Comparison of ENCODE assay signal across 9 cellular contexts in the genomic region with DNA sequence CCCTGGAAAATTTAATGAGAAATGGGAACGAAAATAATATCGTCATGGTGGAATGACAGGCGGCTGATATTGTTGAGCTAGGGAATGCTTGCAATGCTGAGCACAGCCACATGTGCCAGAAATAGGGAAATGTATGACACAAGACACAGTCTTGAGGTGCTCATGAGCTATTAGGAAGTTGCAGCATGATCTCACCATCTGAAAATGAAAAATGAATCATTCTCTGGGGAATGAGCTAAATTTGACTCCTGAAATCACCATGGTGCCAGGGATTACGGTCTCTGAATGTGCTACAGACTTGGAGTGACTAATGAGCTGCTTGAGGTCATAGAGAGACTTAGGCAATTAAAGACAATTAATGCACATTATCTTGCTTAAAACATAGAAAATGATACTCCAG.
A peak's percentile ranks its signal among the peaks of the same experiment; 100 is the strongest.
DNase-seq lines count a peak whose midpoint lies in the region; TF ChIP-seq lines count a peak whose summit lies in the region.
"Had no signal": no experiment of that assay in that cellular context is flagged by ENCODE, and none has a peak within 500 bp of the region (broad histone marks: within the 10 kb centered on the region; RNA-seq: fewer than 3 reads in every experiment).

No MANE protein-coding gene starts in this region.

- DNase-seq in HCEC 1CT, result peak; percentile 86
- DNase-seq in OCI-M1 (lab: John Stamatoyannopoulos, UW), result peak; percentile 2
- peak; percentile 76 to 93 for DNase-seq in fibroblast of lung (ENCODE audit: low read depth in 2 of 2)
- peak; percentile 99 for DNase-seq in retinal pigment epithelial cell (ENCODE audit: low read depth)
- DNase-seq in SIG-M5 treated with dmso at 0.1 percent for 504 hours (lab: John Stamatoyannopoulos, UW; ENCODE audit: unreplicated experiment), result no peak
- no peak for DNase-seq in posterior cingulate gyrus
- DNase-seq in SHP77 (lab: John Stamatoyannopoulos, UW), result no peak
- DNase-seq: sigmoid colon had no signal

- H3K27ac ChIP-seq in fibroblast of lung (ENCODE audit: insufficient read depth, low read length), result no peak overlapping the region
- H3K27ac ChIP-seq: sigmoid colon had no signal

- intact Hi-C loops in posterior cingulate gyrus (cut with DNase I), result no loop called here

- H3K36me3 ChIP-seq in fibroblast of lung (ENCODE audit: control insufficient read depth, insufficient read depth, low read length), result no peaks in the 10 kb centered on the region
- H3K36me3 ChIP-seq: HAP-1, sigmoid colon had no signal

- H3K4me2 ChIP-seq in fibroblast of lung (ENCODE audit: extremely low read depth, insufficient read depth, low read length), result no peak overlapping the region

- no peaks in the 10 kb centered on the region for H3K79me2 ChIP-seq in fibroblast of lung (ENCODE audit: control insufficient read depth, insufficient read depth, low read length)

- no peak overlapping the region for H3K4me3 ChIP-seq in fibroblast of lung (replicated peaks in 1 of 4; ENCODE audit: control extremely low read depth in 1 of 4, insufficient read depth in 1 of 4, low read depth in 3 of 4, low read length in 4 of 4)
- H3K4me3 ChIP-seq in retinal pigment epithelial cell (ENCODE audit: low read length), result no peak overlapping the region
- H3K4me3 ChIP-seq: HAP-1, sigmoid colon had no signal

- no peaks in the 10 kb centered on the region for H3K9me3 ChIP-seq in fibroblast of lung (ENCODE audit: control insufficient read depth, insufficient read depth, low read depth, low read length)
- H3K9me3 ChIP-seq: HAP-1, sigmoid colon had no signal

- no peaks in the 10 kb centered on the region for H3K27me3 ChIP-seq in fibroblast of lung (ENCODE audit: control insufficient read depth, insufficient read depth, low read length)
- H3K27me3 ChIP-seq: sigmoid colon had no signal

- no peaks in the 10 kb centered on the region for H3K4me1 ChIP-seq in fibroblast of lung (ENCODE audit: control insufficient read depth, extremely low read depth, insufficient read depth, low read length)
- H3K4me1 ChIP-seq: HAP-1, sigmoid colon had no signal

- TF ChIP-seq CTCF in fibroblast of lung (conservative IDR thresholded peaks at IDR 0.05 in 1 of 2, IDR thresholded peaks at IDR 0.05 in 1 of 2; ENCODE audit: low read depth in 1 of 2, low read length in 2 of 2) (no peak), retinal pigment epithelial cell (conservative IDR thresholded peaks at IDR 0.05; ENCODE audit: low read depth, low read length) (no peak)

- no peak overlapping the region for H3K9ac ChIP-seq in fibroblast of lung (ENCODE audit: insufficient read depth, low read length)

- H2AFZ ChIP-seq in fibroblast of lung (ENCODE audit: low read length), result no peak overlapping the region

- H4K20me1 ChIP-seq in fibroblast of lung (ENCODE audit: control insufficient read depth, extremely low read depth, insufficient read depth, low read length), result no peaks in the 10 kb centered on the region

Comparison
In these comparisons a context has a peak if more than half of its experiments do, and no peak if none do; other contexts are left out.
1. DNase-seq: peak in HCEC 1CT (single experiment), OCI-M1 (single experiment), fibroblast of lung (2 of 2) and retinal pigment epithelial cell (single experiment); none in SIG-M5 treated with dmso at 0.1 percent for 504 hours (single experiment), posterior cingulate gyrus (0 of 10) and SHP77 (0 of 2).